ENCODE assay signal across 1 cellular context in the genomic region with DNA sequence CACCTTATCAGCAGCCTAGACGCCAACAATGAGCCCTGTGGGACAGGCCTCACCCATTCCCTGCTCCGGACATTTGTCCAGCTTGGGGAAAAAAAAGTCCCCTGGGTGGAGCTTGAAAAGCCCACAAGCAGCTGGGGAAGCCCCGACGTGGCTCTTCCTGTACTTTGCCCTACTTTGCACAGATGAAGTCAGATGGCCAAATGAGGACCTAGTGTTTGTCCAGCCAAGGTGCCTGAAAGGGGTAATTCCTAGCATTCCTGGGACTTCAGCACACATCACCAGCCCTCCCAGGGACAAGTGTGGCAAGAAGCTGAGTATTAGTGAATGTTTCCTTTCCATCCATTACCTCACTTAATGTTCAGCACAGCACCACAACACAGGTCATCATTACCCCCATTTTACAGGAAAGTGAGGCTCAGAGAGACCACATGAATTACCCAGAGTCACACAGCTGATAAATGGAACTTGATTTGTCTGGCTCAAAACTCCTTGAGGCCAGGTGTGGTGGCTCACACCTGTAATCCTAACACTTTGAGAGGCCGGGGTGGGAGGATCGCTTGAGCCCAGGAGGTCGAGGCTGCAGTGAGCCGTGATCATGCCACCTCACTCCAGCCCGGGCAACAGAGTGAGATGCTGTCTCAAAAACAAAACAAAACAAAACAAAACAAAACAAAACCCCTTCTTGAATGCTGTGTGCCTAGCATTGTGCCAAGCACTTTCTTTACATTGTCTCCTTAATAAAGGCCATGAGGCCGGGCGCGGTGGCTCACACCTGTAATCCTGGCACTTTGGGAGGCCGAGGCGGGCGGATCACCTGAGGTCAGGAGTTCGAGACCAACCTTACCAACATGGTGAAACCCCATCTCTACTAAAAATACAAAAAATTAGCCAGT.
A peak's percentile ranks its signal among the peaks of the same experiment; 100 is the strongest.
TF ChIP-seq lines count a peak whose summit lies in the region.

No MANE protein-coding gene starts in this region.

TF ChIP-seq in HepG2, 621 proteins besides CTCF, POLR2A, EP300 and RAD21 (continued from another document and continues in another):
- TF ChIP-seq HNF1A (IDR thresholded peaks at IDR 0.05; ENCODE audit: low read depth) (peak; percentile 55; the same call in 1 of the 2 replicates), HNF1A (CRISPR knock-in tag; IDR thresholded peaks at IDR 0.05; ENCODE audit: borderline replicate concordance) (peak; percentile 79), MLX (CRISPR knock-in tag; IDR thresholded peaks at IDR 0.05) (0 out of 2 replicates have a peak, but pooled peaks have one; percentile 59), ELF3 (CRISPR knock-in tag; IDR thresholded peaks at IDR 0.05) (peak; percentile 87), ZSCAN31 (CRISPR knock-in tag; IDR thresholded peaks at IDR 0.05; ENCODE audit: low read depth) (peak; percentile 81), MTA1 (CRISPR knock-in tag; IDR thresholded peaks at IDR 0.05; ENCODE audit: borderline replicate concordance) (peak; percentile 65; the same call in 1 of the 2 replicates), PHF20 (CRISPR knock-in tag; IDR thresholded peaks at IDR 0.05) (no peak), RBM22 (optimal IDR thresholded peaks at IDR 0.05; ENCODE audit: low read length) (no peak), ZNF160 (CRISPR knock-in tag; IDR thresholded peaks at IDR 0.05) (no peak), ZNF335 (CRISPR knock-in tag; IDR thresholded peaks at IDR 0.05) (peak; percentile 98), ZNF121 (CRISPR knock-in tag; IDR thresholded peaks at IDR 0.05) (peak; percentile 58), HNF4A (CRISPR knock-in tag; IDR thresholded peaks at IDR 0.05) (peak; percentile 98), ZNF414 (CRISPR knock-in tag; IDR thresholded peaks at IDR 0.05) (0 out of 2 replicates have a peak, but pooled peaks have one; percentile 25), ZNF432 (CRISPR knock-in tag; IDR thresholded peaks at IDR 0.05; ENCODE audit: borderline replicate concordance) (no peak), ZMYM3 (CRISPR knock-in tag; IDR thresholded peaks at IDR 0.05) (peak; percentile 98), FOXA3 (CRISPR knock-in tag; IDR thresholded peaks at IDR 0.05) (peak; percentile 76), ZEB1 (IDR thresholded peaks at IDR 0.05; ENCODE audit: insufficient replicate concordance, low read depth) (peak; percentile 79), NFE2L2 (IDR thresholded peaks at IDR 0.05; ENCODE audit: low read length) (no peak; the same call in 1 of the 2 replicates), ATAD3A (CRISPR knock-in tag; IDR thresholded peaks at IDR 0.05) (no peak), ZNF512B (CRISPR knock-in tag; IDR thresholded peaks at IDR 0.05; ENCODE audit: borderline replicate concordance) (no peak), ZNF660 (CRISPR knock-in tag; IDR thresholded peaks at IDR 0.05; ENCODE audit: borderline replicate concordance, low read depth) (no peak), PHF21A (CRISPR knock-in tag; IDR thresholded peaks at IDR 0.05) (peak; percentile 99), ELF1 (CRISPR knock-in tag; IDR thresholded peaks at IDR 0.05) (peak; percentile 82)
- TF ChIP-seq, protein P1, sequence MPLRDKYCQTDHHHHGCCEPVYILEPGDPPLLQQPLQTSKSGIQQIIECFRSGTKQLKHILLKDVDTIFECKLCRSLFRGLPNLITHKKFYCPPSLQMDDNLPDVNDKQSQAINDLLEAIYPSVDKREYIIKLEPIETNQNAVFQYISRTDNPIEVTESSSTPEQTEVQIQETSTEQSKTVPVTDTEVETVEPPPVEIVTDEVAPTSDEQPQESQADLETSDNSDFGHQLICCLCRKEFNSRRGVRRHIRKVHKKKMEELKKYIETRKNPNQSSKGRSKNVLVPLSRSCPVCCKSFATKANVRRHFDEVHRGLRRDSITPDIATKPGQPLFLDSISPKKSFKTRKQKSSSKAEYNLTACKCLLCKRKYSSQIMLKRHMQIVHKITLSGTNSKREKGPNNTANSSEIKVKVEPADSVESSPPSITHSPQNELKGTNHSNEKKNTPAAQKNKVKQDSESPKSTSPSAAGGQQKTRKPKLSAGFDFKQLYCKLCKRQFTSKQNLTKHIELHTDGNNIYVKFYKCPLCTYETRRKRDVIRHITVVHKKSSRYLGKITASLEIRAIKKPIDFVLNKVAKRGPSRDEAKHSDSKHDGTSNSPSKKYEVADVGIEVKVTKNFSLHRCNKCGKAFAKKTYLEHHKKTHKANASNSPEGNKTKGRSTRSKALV (CRISPR knock-in tag; IDR thresholded peaks at IDR 0.05), result peak; percentile 48
- TF ChIP-seq, protein P2, sequence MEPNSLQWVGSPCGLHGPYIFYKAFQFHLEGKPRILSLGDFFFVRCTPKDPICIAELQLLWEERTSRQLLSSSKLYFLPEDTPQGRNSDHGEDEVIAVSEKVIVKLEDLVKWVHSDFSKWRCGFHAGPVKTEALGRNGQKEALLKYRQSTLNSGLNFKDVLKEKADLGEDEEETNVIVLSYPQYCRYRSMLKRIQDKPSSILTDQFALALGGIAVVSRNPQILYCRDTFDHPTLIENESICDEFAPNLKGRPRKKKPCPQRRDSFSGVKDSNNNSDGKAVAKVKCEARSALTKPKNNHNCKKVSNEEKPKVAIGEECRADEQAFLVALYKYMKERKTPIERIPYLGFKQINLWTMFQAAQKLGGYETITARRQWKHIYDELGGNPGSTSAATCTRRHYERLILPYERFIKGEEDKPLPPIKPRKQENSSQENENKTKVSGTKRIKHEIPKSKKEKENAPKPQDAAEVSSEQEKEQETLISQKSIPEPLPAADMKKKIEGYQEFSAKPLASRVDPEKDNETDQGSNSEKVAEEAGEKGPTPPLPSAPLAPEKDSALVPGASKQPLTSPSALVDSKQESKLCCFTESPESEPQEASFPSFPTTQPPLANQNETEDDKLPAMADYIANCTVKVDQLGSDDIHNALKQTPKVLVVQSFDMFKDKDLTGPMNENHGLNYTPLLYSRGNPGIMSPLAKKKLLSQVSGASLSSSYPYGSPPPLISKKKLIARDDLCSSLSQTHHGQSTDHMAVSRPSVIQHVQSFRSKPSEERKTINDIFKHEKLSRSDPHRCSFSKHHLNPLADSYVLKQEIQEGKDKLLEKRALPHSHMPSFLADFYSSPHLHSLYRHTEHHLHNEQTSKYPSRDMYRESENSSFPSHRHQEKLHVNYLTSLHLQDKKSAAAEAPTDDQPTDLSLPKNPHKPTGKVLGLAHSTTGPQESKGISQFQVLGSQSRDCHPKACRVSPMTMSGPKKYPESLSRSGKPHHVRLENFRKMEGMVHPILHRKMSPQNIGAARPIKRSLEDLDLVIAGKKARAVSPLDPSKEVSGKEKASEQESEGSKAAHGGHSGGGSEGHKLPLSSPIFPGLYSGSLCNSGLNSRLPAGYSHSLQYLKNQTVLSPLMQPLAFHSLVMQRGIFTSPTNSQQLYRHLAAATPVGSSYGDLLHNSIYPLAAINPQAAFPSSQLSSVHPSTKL (CRISPR knock-in tag; IDR thresholded peaks at IDR 0.05), result peak; percentile 93
- TF ChIP-seq, protein P3, sequence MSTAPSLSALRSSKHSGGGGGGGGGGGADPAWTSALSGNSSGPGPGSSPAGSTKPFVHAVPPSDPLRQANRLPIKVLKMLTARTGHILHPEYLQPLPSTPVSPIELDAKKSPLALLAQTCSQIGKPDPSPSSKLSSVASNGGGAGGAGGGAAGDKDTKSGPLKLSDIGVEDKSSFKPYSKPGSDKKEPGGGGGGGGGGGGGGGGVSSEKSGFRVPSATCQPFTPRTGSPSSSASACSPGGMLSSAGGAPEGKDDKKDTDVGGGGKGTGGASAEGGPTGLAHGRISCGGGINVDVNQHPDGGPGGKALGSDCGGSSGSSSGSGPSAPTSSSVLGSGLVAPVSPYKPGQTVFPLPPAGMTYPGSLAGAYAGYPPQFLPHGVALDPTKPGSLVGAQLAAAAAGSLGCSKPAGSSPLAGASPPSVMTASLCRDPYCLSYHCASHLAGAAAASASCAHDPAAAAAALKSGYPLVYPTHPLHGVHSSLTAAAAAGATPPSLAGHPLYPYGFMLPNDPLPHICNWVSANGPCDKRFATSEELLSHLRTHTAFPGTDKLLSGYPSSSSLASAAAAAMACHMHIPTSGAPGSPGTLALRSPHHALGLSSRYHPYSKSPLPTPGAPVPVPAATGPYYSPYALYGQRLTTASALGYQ (CRISPR knock-in tag; IDR thresholded peaks at IDR 0.05), result peak; percentile 83
- TF ChIP-seq, protein P4, sequence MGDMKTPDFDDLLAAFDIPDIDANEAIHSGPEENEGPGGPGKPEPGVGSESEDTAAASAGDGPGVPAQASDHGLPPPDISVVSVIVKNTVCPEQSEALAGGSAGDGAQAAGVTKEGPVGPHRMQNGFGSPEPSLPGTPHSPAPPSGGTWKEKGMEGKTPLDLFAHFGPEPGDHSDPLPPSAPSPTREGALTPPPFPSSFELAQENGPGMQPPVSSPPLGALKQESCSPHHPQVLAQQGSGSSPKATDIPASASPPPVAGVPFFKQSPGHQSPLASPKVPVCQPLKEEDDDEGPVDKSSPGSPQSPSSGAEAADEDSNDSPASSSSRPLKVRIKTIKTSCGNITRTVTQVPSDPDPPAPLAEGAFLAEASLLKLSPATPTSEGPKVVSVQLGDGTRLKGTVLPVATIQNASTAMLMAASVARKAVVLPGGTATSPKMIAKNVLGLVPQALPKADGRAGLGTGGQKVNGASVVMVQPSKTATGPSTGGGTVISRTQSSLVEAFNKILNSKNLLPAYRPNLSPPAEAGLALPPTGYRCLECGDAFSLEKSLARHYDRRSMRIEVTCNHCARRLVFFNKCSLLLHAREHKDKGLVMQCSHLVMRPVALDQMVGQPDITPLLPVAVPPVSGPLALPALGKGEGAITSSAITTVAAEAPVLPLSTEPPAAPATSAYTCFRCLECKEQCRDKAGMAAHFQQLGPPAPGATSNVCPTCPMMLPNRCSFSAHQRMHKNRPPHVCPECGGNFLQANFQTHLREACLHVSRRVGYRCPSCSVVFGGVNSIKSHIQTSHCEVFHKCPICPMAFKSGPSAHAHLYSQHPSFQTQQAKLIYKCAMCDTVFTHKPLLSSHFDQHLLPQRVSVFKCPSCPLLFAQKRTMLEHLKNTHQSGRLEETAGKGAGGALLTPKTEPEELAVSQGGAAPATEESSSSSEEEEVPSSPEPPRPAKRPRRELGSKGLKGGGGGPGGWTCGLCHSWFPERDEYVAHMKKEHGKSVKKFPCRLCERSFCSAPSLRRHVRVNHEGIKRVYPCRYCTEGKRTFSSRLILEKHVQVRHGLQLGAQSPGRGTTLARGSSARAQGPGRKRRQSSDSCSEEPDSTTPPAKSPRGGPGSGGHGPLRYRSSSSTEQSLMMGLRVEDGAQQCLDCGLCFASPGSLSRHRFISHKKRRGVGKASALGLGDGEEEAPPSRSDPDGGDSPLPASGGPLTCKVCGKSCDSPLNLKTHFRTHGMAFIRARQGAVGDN (CRISPR knock-in tag; IDR thresholded peaks at IDR 0.05), result peak; percentile 48
